ENCODE assay signal across 8 cellular contexts in the genomic region with DNA sequence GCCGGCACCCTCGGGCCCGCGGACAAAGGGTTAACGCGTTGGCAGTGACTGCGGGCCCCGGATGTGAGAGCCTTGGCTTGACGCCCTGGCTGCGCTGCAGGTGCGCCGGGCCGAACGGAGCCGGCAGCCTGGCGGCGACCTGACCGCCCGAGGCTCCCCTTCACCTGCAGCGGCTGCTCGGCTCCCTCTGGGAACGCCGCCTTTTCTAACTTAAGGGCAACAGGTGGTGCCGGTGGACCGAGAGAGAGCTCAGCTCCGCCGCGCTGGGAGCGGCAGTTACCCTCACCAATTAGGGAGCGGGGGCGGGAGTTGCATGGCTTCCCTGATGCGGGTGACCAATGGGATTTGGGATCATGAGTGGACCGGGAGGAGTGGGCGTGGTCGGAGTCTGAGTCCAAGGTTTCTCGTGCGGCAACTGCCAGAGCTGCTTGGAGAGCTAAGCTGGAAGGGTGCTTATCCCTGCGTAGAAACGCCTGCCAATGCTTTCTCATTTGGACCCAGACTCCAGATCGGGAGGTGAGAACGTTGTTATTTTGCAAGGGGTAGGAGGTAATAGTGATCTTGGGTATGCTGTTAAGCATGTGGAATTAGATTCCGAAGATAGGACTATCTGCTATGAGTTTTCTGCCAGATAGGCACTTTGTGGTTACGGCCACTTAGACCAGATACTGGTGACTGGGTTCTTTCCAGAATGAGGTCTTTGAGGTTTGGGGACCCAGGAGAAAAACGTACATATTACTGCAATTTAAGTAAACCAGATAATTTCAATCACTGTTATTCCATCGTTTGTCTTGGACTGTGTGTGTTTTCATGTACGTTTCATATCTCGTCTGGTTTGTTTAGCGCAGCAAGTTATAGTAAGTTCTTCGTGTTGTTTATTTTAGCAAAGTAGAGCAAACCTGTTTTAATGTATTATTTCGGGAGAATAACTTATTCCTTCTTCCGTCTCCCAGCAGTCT. TPM values are rescaled to one million over a fixed set of nuclear protein-coding genes. Genes with fewer than 3 reads are reported as not detected.
DNase-seq lines count a peak whose midpoint lies in the region; ATAC-seq and FAIRE-seq lines count a peak whose summit lies in the region.

A gene with protein sequence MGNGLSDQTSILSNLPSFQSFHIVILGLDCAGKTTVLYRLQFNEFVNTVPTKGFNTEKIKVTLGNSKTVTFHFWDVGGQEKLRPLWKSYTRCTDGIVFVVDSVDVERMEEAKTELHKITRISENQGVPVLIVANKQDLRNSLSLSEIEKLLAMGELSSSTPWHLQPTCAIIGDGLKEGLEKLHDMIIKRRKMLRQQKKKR (plus strand): TSS at position 421 of the 959 bp plus-strand sequence. CDS start 622 bp downstream, outside the sequence.

- H3K27me3 ChIP-seq in layer of hippocampus (ENCODE audit: control insufficient read depth, insufficient read depth, low read length): no peaks in the 10 kb centered on the region

- CTCF ChIA-PET in activated CD4-positive, alpha-beta T cell treated with anti-CD3 and anti-CD28 coated beads, Interleukin-2, amount 10 ng/mL, durations not matched to agents 7 days and 5 days (lab: Charles Lee): interaction anchor here (0.6 to 2.8 kb wide), 45 partner anchors 8 to 1221 kb away, joined by 3 to 45 read pairs (median 4); no protein-coding TSS in a partner anchor

- peaks cover 8% of the 10 kb centered on the region for H3K36me3 Mint-ChIP-seq in activated CD4-positive, alpha-beta T cell treated with anti-CD3 and anti-CD28 coated beads, Interleukin-2, amount 10 ng/mL, durations not matched to agents 7 days and 5 days (ENCODE audit: low read depth)

- ATAC-seq in HG03442 (IDR thresholded peaks at IDR 0.05; ENCODE audit: unreplicated experiment): peak; percentile 84

- no peaks in the 10 kb centered on the region for H3K27me3 Mint-ChIP-seq in activated CD4-positive, alpha-beta T cell treated with anti-CD3 and anti-CD28 coated beads, Interleukin-2, amount 10 ng/mL, durations not matched to agents 7 days and 5 days

- POLR2A ChIA-PET in activated CD4-positive, alpha-beta T cell treated with anti-CD3 and anti-CD28 coated beads, Interleukin-2, amount 10 ng/mL, durations not matched to agents 7 days and 5 days (lab: Charles Lee): interaction anchor here (0.7 to 1.4 kb wide), 4 partner anchors 9 to 426 kb away, joined by 3 to 5 read pairs (median 3); no protein-coding TSS in a partner anchor

- peak; percentile 95 for FAIRE-seq in GM19239 (lab: Jason Lieb, UNC)

- H3K27ac Mint-ChIP-seq in activated CD4-positive, alpha-beta T cell treated with anti-CD3 and anti-CD28 coated beads, Interleukin-2, amount 10 ng/mL, durations not matched to agents 7 days and 5 days: peak within 1 kb of the TSS; percentile 96

- H3K27ac ChIP-seq in layer of hippocampus (ENCODE audit: low read depth, low read length): peak within 1 kb of the TSS; percentile 88

- H3K4me1 Mint-ChIP-seq in activated CD4-positive, alpha-beta T cell treated with anti-CD3 and anti-CD28 coated beads, Interleukin-2, amount 10 ng/mL, durations not matched to agents 7 days and 5 days: peaks cover 41% of the 10 kb centered on the region

- no peaks in the 10 kb centered on the region for H3K9me3 Mint-ChIP-seq in activated CD4-positive, alpha-beta T cell treated with anti-CD3 and anti-CD28 coated beads, Interleukin-2, amount 10 ng/mL, durations not matched to agents 7 days and 5 days

- DNase-seq in AML-193 (lab: John Stamatoyannopoulos, UW): peak; percentile 71 to 78
- DNase-seq in GM19239 (ENCODE audit: insufficient read length, low spot score): peak; percentile 71
- DNase-seq in NCI-H524 (lab: John Stamatoyannopoulos, UW): peak; percentile 92 to 97
- peak; percentile 95 for DNase-seq in activated CD4-positive, alpha-beta T cell treated with anti-CD3 and anti-CD28 coated beads, Interleukin-2, amount 10 ng/mL, durations not matched to agents 7 days and 5 days
- peak; percentile 21 for DNase-seq in cortex of kidney (lab: John Stamatoyannopoulos, UW)
- DNase-seq in stimulated activated CD4-positive, alpha-beta T cell treated with anti-CD3 and anti-CD28 coated beads, Interleukin-1b, Interleukin-23, amount 100 ng/mL, for 24 hours (ENCODE audit: low read depth in 4 of 4, low spot score in 1 of 4): peak; percentile 82 to 93 (median 86)

- peak within 1 kb of the TSS; percentile 97 for H3K4me3 Mint-ChIP-seq in activated CD4-positive, alpha-beta T cell treated with anti-CD3 and anti-CD28 coated beads, Interleukin-2, amount 10 ng/mL, durations not matched to agents 7 days and 5 days

RNA-seq across cellular contexts. Expression of the gene that starts here (rescaled TPM):
- total RNA-seq in activated CD4-positive, alpha-beta T cell treated with anti-CD3 and anti-CD28 coated beads, Interleukin-2, amount 10 ng/mL, durations not matched to agents 7 days and 5 days: 10 to 100 TPM; 13.9 to 14.9 TPM

Comparison
In these comparisons a context has a peak if more than half of its experiments do, and no peak if none do; other contexts are left out.
1. Peak in every context shown above with its lines: DNase-seq, ATAC-seq and H3K27ac ChIP-seq.
2. DNase-seq: peak in every context shown above with its lines; median percentile 95 in activated CD4-positive, alpha-beta T cell treated with anti-CD3 and anti-CD28 coated beads, Interleukin-2, amount 10 ng/mL, durations not matched to agents 7 days and 5 days; 94 in NCI-H524; 86 in stimulated activated CD4-positive, alpha-beta T cell treated with anti-CD3 and anti-CD28 coated beads, Interleukin-1b, Interleukin-23, amount 100 ng/mL, for 24 hours; 74 in AML-193; 71 in GM19239; 21 in cortex of kidney.